8 cellular contexts compared by ENCODE assay signal in the genomic region with DNA sequence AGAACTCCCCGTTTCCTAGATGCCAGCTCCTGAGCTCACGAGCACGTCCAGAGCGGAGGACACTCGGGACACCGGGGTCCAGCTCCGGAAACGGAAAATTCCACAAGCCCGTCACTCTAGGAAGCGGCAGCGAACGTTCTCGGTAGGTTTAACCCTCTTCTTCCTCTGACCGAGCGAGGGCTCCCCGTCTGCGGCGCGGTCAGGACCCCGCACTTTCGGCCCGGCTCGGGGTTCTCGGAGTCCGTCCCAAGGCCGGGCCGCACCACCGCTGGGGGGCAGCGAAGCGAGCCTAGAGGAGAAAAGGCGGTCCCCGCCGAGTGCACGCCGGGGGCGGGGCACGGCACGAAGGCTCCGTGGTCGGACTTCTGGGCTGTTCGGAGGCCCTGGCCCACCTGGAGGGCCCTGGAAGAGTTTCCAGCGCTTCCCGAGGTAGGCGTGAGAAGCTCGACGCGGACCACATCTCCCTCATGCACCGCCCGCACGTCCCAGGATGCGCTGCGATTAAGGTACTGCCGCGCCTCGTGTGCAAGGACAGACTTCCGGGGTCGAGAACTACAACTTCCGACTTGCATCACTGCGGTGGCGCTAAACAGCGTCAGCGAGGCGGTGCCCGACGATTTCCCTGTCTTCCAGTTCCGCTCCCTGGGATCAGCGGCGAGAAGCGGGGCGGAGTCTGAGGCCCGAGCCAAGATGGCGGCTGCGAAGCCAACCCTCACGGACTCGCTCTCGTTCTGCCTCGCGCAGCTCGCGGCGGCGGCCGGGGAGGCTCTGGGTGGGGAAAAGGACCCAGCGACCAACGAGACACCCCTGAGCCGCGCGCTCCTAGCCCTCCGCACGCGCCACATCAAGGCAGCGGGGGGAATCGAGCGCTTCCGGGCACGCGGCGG. TPM values are rescaled to one million over a fixed set of nuclear protein-coding genes. Genes with fewer than 3 reads are reported as not detected.
DNase-seq lines count a peak whose midpoint lies in the region; TF ChIP-seq lines count a peak whose summit lies in the region.

A gene with protein sequence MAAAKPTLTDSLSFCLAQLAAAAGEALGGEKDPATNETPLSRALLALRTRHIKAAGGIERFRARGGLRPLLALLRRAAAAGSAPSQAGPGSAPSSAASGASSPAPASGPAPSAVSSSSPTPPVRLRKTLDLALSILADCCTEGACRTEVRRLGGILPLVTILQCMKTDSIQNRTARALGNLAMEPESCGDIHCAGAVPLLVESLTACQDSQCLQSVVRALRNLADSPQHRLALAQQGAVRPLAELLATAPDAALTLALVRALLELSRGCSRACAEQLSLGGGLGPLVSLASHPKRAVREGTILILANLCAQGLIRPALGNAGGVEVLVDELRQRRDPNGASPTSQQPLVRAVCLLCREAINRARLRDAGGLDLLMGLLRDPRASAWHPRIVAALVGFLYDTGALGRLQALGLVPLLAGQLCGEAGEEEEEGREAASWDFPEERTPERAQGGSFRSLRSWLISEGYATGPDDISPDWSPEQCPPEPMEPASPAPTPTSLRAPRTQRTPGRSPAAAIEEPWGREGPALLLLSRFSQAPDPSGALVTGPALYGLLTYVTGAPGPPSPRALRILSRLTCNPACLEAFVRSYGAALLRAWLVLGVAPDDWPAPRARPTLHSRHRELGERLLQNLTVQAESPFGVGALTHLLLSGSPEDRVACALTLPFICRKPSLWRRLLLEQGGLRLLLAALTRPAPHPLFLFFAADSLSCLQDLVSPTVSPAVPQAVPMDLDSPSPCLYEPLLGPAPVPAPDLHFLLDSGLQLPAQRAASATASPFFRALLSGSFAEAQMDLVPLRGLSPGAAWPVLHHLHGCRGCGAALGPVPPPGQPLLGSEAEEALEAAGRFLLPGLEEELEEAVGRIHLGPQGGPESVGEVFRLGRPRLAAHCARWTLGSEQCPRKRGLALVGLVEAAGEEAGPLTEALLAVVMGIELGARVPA (plus strand): TSS at position 667 of the 887 bp plus-strand sequence. CDS start 24 bp downstream, at position 691.

- H3K27me3 ChIP-seq in MM.1S (replicated peaks; ENCODE audit: insufficient read depth, low read length) (no peaks in the 10 kb centered on the region), neural progenitor cell (no peaks in the 10 kb centered on the region)

- peak within 1 kb of the TSS; percentile 93 for H3K27ac Mint-ChIP-seq in neural progenitor cell

- H3K4me1 Mint-ChIP-seq in neural progenitor cell: peaks cover 28% of the 10 kb centered on the region

- DNase-seq in GF-D8 (lab: John Stamatoyannopoulos, UW): peak; percentile 92
- peak; percentile 99 for DNase-seq in HCEC 1CT
- DNase-seq in MM.1S: peak; percentile 97
- peak; percentile 93 for DNase-seq in SIG-M5 (lab: John Stamatoyannopoulos, UW)
- peak; percentile 94 for DNase-seq in activated gamma-delta T cell treated with Interleukin-2 at 50 U/mL for 16 hours
- DNase-seq in fibroblast of villous mesenchyme (ENCODE audit: low read depth): peak; percentile 99
- peak; percentile 99 for DNase-seq in neural progenitor cell (ENCODE audit: low spot score)
- DNase-seq in stromal cell of bone marrow (ENCODE audit: low read depth): peak; percentile 96

- TF ChIP-seq CTCF in MM.1S (IDR thresholded peaks at IDR 0.05; ENCODE audit: low read length) (peak; percentile 74), fibroblast of villous mesenchyme (IDR thresholded peaks at IDR 0.05; ENCODE audit: insufficient read depth, low read depth, low read length) (peak; percentile 60), neural progenitor cell (IDR thresholded peaks at IDR 0.05) (peak; percentile 61)

- H3K9me2 ChIP-seq in MM.1S (replicated peaks; ENCODE audit: insufficient read depth, low read length): no peaks in the 10 kb centered on the region

- H3K9ac ChIP-seq in MM.1S (ENCODE audit: low read length) (peak within 1 kb of the TSS; percentile 96), neural progenitor cell (peak within 1 kb of the TSS; percentile 96)

- H3K9me3 Mint-ChIP-seq in neural progenitor cell: no peaks in the 10 kb centered on the region

- H3F3A ChIP-seq in MM.1S (ENCODE audit: insufficient read depth, low read length) (peaks cover 19% of the 10 kb centered on the region), neural progenitor cell (ENCODE audit: low read depth) (peaks cover 31% of the 10 kb centered on the region)

- H2AFZ ChIP-seq in MM.1S (ENCODE audit: low read length): peak within 1 kb of the TSS; percentile 89
- H2AFZ ChIP-seq in neural progenitor cell (replicated peaks): peak within 1 kb of the TSS; percentile 88

- H3K4me3 ChIP-seq in MM.1S (ENCODE audit: low read length): peak within 1 kb of the TSS; percentile 79
- peak within 1 kb of the TSS; percentile 78 for H3K4me3 ChIP-seq in fibroblast of villous mesenchyme (ENCODE audit: low read depth, low read length)
- H3K4me3 ChIP-seq in neural progenitor cell: peak within 1 kb of the TSS; percentile 70

- H3K79me2 ChIP-seq in MM.1S (ENCODE audit: low read length) (peaks cover 43% of the 10 kb centered on the region), neural progenitor cell (ENCODE audit: low read depth) (peaks cover 34% of the 10 kb centered on the region)

- H3K9me3 ChIP-seq in MM.1S (replicated peaks; ENCODE audit: insufficient read depth, low read length) (no peaks in the 10 kb centered on the region), neural progenitor cell (ENCODE audit: low read depth) (no peaks in the 10 kb centered on the region)

- peaks cover 5% of the 10 kb centered on the region for H3K4me1 ChIP-seq in MM.1S (ENCODE audit: low read length)
- peaks cover 9% of the 10 kb centered on the region for H3K4me1 ChIP-seq in neural progenitor cell

- H3K27ac ChIP-seq in MM.1S (ENCODE audit: low read length): peak within 1 kb of the TSS; percentile 96
- peak within 1 kb of the TSS; percentile 97 for H3K27ac ChIP-seq in neural progenitor cell

- no peaks in the 10 kb centered on the region for H3K27me3 Mint-ChIP-seq in neural progenitor cell (ENCODE audit: insufficient read depth, low read depth)

- H3K4me2 ChIP-seq in MM.1S (ENCODE audit: low read depth, low read length) (peak within 1 kb of the TSS; percentile 90), neural progenitor cell (peak within 1 kb of the TSS; percentile 98)

- peak within 1 kb of the TSS; percentile 93 for H3K4me3 Mint-ChIP-seq in neural progenitor cell

- H4K20me1 ChIP-seq in MM.1S (ENCODE audit: insufficient read depth, low read length) (no peaks in the 10 kb centered on the region), neural progenitor cell (ENCODE audit: low read depth) (peaks cover 44% of the 10 kb centered on the region)

- no peaks in the 10 kb centered on the region for H3K36me3 ChIP-seq in MM.1S (replicated peaks; ENCODE audit: insufficient read depth, low read length)
- no peaks in the 10 kb centered on the region for H3K36me3 ChIP-seq in neural progenitor cell

- no peaks in the 10 kb centered on the region for H3K36me3 Mint-ChIP-seq in neural progenitor cell

RNA-seq across cellular contexts. Expression of the gene that starts here (rescaled TPM):
- total RNA-seq in fibroblast of villous mesenchyme (8.6 and 10.3 TPM in 2 replicates), neural progenitor cell (ENCODE audit: low replicate concordance) (5.4 and 7.6 TPM in 2 replicates)

Comparison
In these comparisons a context has a peak if more than half of its experiments do, and no peak if none do; other contexts are left out.
1. Peak in every context shown above with its lines: DNase-seq, H3K4me3 ChIP-seq and H3K27ac ChIP-seq.